ENCODE assay signal across 9 cellular contexts in the genomic region with DNA sequence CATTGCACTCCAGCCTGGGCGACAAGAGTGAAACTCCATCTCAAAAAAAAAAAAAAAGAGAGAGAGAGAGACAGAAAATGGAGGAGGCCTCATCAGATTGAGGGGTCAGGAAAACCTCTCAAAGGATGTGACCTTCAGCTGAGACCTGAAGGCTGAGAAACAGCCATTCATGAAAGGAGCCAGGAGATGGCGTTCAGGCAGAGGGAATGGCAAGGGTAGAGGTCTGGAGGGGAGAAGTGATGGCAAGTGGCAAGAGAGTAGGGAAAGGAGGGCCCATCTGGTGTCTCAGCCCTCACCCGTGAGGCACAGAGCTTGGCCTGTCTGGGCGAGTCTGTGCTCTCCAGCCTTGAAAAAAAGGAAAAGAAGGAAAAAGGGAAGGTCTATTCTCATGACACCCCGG. TPM values are rescaled to one million over a fixed set of nuclear protein-coding genes. Genes with fewer than 3 reads are reported as not detected.
DNase-seq lines count a peak whose midpoint lies in the region; ATAC-seq and TF ChIP-seq lines count a peak whose summit lies in the region.
"Had no signal": no experiment of that assay in that cellular context is flagged by ENCODE, and none has a peak within 500 bp of the region (broad histone marks: within the 10 kb centered on the region; RNA-seq: fewer than 3 reads in every experiment).

No MANE protein-coding gene starts in this region.

- H3K27ac ChIP-seq in RWPE2 (ENCODE audit: poor library complexity, severe bottlenecking), result no peak overlapping the region
- no peak overlapping the region for H3K27ac ChIP-seq in testis

- peak; percentile 75 for TF ChIP-seq CTCF in AG10803 (conservative IDR thresholded peaks at IDR 0.05; ENCODE audit: low read length)
- peak; percentile 71 for TF ChIP-seq CTCF in RWPE2 (IDR thresholded peaks at IDR 0.05; ENCODE audit: poor library complexity, severe bottlenecking)
- no peak for TF ChIP-seq CTCF in testis (IDR thresholded peaks at IDR 0.05)

- H3K4me3 Mint-ChIP-seq in activated naive CD4-positive, alpha-beta T cell treated with anti-CD3 and anti-CD28 coated beads, Interleukin-2, amount 10 ng/mL, durations not matched to agents 7 days and 5 days, result no peak overlapping the region
- H3K4me3 Mint-ChIP-seq: dendritic cell treated with granulocyte-macrophage colony-stimulating factor and Interleukin-4, amounts not matched to agents 40 ng/mL and 50 ng/mL, for 4 days had no signal

- H3K36me3 ChIP-seq in HAP-1 (replicated peaks) (no peaks in the 10 kb centered on the region), RWPE2 (ENCODE audit: low read depth) (no peaks in the 10 kb centered on the region), testis (ENCODE audit: low read depth, missing control alignments) (no peaks in the 10 kb centered on the region)

- H3K36me3 Mint-ChIP-seq in activated naive CD4-positive, alpha-beta T cell treated with anti-CD3 and anti-CD28 coated beads, Interleukin-2, amount 10 ng/mL, durations not matched to agents 7 days and 5 days, result no peaks in the 10 kb centered on the region

- in situ Hi-C loops in HAP-1 (cut with MboI; ENCODE audit: low sequenced_read_pairs), result no loop called here

- no peaks in the 10 kb centered on the region for H3K9me3 Mint-ChIP-seq in activated naive CD4-positive, alpha-beta T cell treated with anti-CD3 and anti-CD28 coated beads, Interleukin-2, amount 10 ng/mL, durations not matched to agents 7 days and 5 days
- H3K9me3 Mint-ChIP-seq: dendritic cell treated with granulocyte-macrophage colony-stimulating factor and Interleukin-4, amounts not matched to agents 40 ng/mL and 50 ng/mL, for 4 days had no signal

- ATAC-seq in RWPE2 (ENCODE audit: low read depth) (peak; percentile 80), HG03565 (IDR thresholded peaks at IDR 0.05; ENCODE audit: unreplicated experiment) (no peak)

- DNase-seq in AG10803 (ENCODE audit: low read depth) (peak; percentile 62), HAP-1 (ENCODE audit: low spot score in 2 of 2) (peak; percentile 38 to 46), RWPE2 (ENCODE audit: low spot score) (no peak), foreskin melanocyte (peak; percentile 36), testis (peak; percentile 37), DMS153 treated with DMSO at 0.1 percent for 48 hours (lab: John Stamatoyannopoulos, UW; ENCODE audit: unreplicated experiment) (no peak)
- no peak for DNase-seq in activated naive CD4-positive, alpha-beta T cell treated with anti-CD3 and anti-CD28 coated beads, Interleukin-2, amount 10 ng/mL, durations not matched to agents 7 days and 5 days

- no peaks in the 10 kb centered on the region for H3K9me3 ChIP-seq in HAP-1
- no peaks in the 10 kb centered on the region for H3K9me3 ChIP-seq in RWPE2 (ENCODE audit: severe bottlenecking)
- no peaks in the 10 kb centered on the region for H3K9me3 ChIP-seq in testis

- no peaks in the 10 kb centered on the region for H3K4me1 ChIP-seq in HAP-1
- no peaks in the 10 kb centered on the region for H3K4me1 ChIP-seq in RWPE2 (ENCODE audit: insufficient read depth, poor library complexity, severe bottlenecking)
- no peaks in the 10 kb centered on the region for H3K4me1 ChIP-seq in testis

- H3K27me3 ChIP-seq in HAP-1 (ENCODE audit: low read depth) (peaks cover 6% of the 10 kb centered on the region; the same call in 1 of the 2 replicates), RWPE2 (ENCODE audit: insufficient read depth, poor library complexity, severe bottlenecking) (no peaks in the 10 kb centered on the region), testis (no peaks in the 10 kb centered on the region)

- no peak overlapping the region for H3K27ac Mint-ChIP-seq in activated naive CD4-positive, alpha-beta T cell treated with anti-CD3 and anti-CD28 coated beads, Interleukin-2, amount 10 ng/mL, durations not matched to agents 7 days and 5 days
- H3K27ac Mint-ChIP-seq: dendritic cell treated with granulocyte-macrophage colony-stimulating factor and Interleukin-4, amounts not matched to agents 40 ng/mL and 50 ng/mL, for 4 days had no signal

- CTCF ChIA-PET in activated naive CD4-positive, alpha-beta T cell treated with anti-CD3 and anti-CD28 coated beads, Interleukin-2, amount 10 ng/mL, durations not matched to agents 7 days and 5 days (lab: Charles Lee), result no interaction called here

- no peak for TF ChIP-seq POLR2A in testis (IDR thresholded peaks at IDR 0.05)

- no peaks in the 10 kb centered on the region for H3K4me1 Mint-ChIP-seq in activated naive CD4-positive, alpha-beta T cell treated with anti-CD3 and anti-CD28 coated beads, Interleukin-2, amount 10 ng/mL, durations not matched to agents 7 days and 5 days

- H3K4me3 ChIP-seq in AG10803 (ENCODE audit: low read length), result no peak overlapping the region
- no peak overlapping the region for H3K4me3 ChIP-seq in HAP-1
- H3K4me3 ChIP-seq in RWPE2 (ENCODE audit: severe bottlenecking), result no peak overlapping the region
- H3K4me3 ChIP-seq in testis, result no peak overlapping the region

- WGBS in testis, 2 donors, result 83% methylated on average over 5 of the region's 5 CpGs

- H3K27me3 Mint-ChIP-seq in activated naive CD4-positive, alpha-beta T cell treated with anti-CD3 and anti-CD28 coated beads, Interleukin-2, amount 10 ng/mL, durations not matched to agents 7 days and 5 days, result peaks cover 19% of the 10 kb centered on the region

- intact Hi-C loops in testis (cut with DNase I; ENCODE audit: low total_unique reads), result no loop called here

RNA-seq across cellular contexts. Expression of a gene that starts 17.0 kb away (rescaled TPM):
- total RNA-seq in testis, result under 1 TPM; 0.24 to 0.25 TPM
- 0.70 TPM for polyA plus RNA-seq in testis (ENCODE audit: insufficient read depth, low read depth, low replicate concordance)

RNA-seq across cellular contexts. Expression of a gene that starts 30.2 kb away (rescaled TPM):
- total RNA-seq in testis, result under 1 TPM; 0.79 to 0.93 TPM
- polyA plus RNA-seq in testis (ENCODE audit: insufficient read depth, low read depth, low replicate concordance), result 0.92 TPM

Comparison
In these comparisons a context has a peak if more than half of its experiments do, and no peak if none do; other contexts are left out.
1. DNase-seq: peak in AG10803 (single experiment), HAP-1 (2 of 2), foreskin melanocyte (single experiment) and testis (single experiment); none in RWPE2 (single experiment), DMS153 treated with DMSO at 0.1 percent for 48 hours (single experiment) and activated naive CD4-positive, alpha-beta T cell treated with anti-CD3 and anti-CD28 coated beads, Interleukin-2, amount 10 ng/mL, durations not matched to agents 7 days and 5 days (single experiment).
2. CTCF ChIP-seq: peak in AG10803 (single experiment) and RWPE2 (single experiment); none in testis (0 of 3).